Comparison of ENCODE assay signal across 11 cellular contexts in genomic region chrX:7444967-7445366, GRCh38.
A peak's percentile ranks its signal among the peaks of the same experiment; 100 is the strongest.
DNase-seq lines count a peak whose midpoint lies in the region; ATAC-seq and TF ChIP-seq lines count a peak whose summit lies in the region.
"Had no signal": no experiment of that assay in that cellular context is flagged by ENCODE, and none has a peak within 500 bp of the region (broad histone marks: within the 10 kb centered on the region; RNA-seq: fewer than 3 reads in every experiment).

No MANE protein-coding gene starts in this region.

- no peak overlapping the region for H3K27ac Mint-ChIP-seq in activated naive CD8-positive, alpha-beta T cell treated with anti-CD3 and anti-CD28 coated beads, Interleukin-2, amount 50 U/mL, for 24 hours
- no peak overlapping the region for H3K27ac Mint-ChIP-seq in CD14-positive monocyte
- H3K27ac Mint-ChIP-seq: activated CD4-positive, alpha-beta T cell treated with anti-CD3 and anti-CD28 coated beads, Interleukin-2, amount 10 ng/mL, durations not matched to agents 24 days and 14 days had no signal

- no peak overlapping the region for H3K4me3 Mint-ChIP-seq in activated naive CD8-positive, alpha-beta T cell treated with anti-CD3 and anti-CD28 coated beads, Interleukin-2, amount 50 U/mL, for 24 hours
- no peak overlapping the region for H3K4me3 Mint-ChIP-seq in CD14-positive monocyte
- H3K4me3 Mint-ChIP-seq: activated CD4-positive, alpha-beta T cell treated with anti-CD3 and anti-CD28 coated beads, Interleukin-2, amount 10 ng/mL, durations not matched to agents 24 days and 14 days had no signal

- intact Hi-C loops in CD14-positive monocyte (cut with micrococcal nuclease) (no loop called here), sciatic nerve (cut with DNase I) (no loop called here)

- H3K27me3 Mint-ChIP-seq in activated naive CD8-positive, alpha-beta T cell treated with anti-CD3 and anti-CD28 coated beads, Interleukin-2, amount 50 U/mL, for 24 hours, result no peaks in the 10 kb centered on the region
- no peaks in the 10 kb centered on the region for H3K27me3 Mint-ChIP-seq in CD14-positive monocyte (ENCODE audit: low read depth in 3 of 3)
- H3K27me3 Mint-ChIP-seq: activated CD4-positive, alpha-beta T cell treated with anti-CD3 and anti-CD28 coated beads, Interleukin-2, amount 10 ng/mL, durations not matched to agents 24 days and 14 days had no signal

- no peaks in the 10 kb centered on the region for H3K36me3 Mint-ChIP-seq in activated naive CD8-positive, alpha-beta T cell treated with anti-CD3 and anti-CD28 coated beads, Interleukin-2, amount 50 U/mL, for 24 hours (ENCODE audit: low read depth)
- no peaks in the 10 kb centered on the region for H3K36me3 Mint-ChIP-seq in CD14-positive monocyte

- ATAC-seq in GM18861 (IDR thresholded peaks at IDR 0.05; ENCODE audit: unreplicated experiment) (peak; percentile 68), GM21423 (IDR thresholded peaks at IDR 0.05; ENCODE audit: unreplicated experiment) (peak; percentile 98), HG03108 (IDR thresholded peaks at IDR 0.05; ENCODE audit: unreplicated experiment) (peak; percentile 85), GM19455 (IDR thresholded peaks at IDR 0.05; ENCODE audit: unreplicated experiment) (no peak), sciatic nerve (no peak)
- peak; percentile 65 for ATAC-seq in activated naive CD8-positive, alpha-beta T cell treated with anti-CD3 and anti-CD28 coated beads, Interleukin-2, amount 50 U/mL, for 24 hours

- DNase-seq in activated naive CD8-positive, alpha-beta T cell treated with anti-CD3 and anti-CD28 coated beads, Interleukin-2, amount 50 U/mL, for 24 hours, result no peak
- no peak for DNase-seq in mesenteric fat pad (ENCODE audit: low spot score)
- DNase-seq in CD14-positive monocyte (ENCODE audit: low spot score), result no peak
- DNase-seq in sciatic nerve (ENCODE audit: low spot score), result no peak
- DNase-seq: activated CD4-positive, alpha-beta T cell treated with anti-CD3 and anti-CD28 coated beads, Interleukin-2, amount 10 ng/mL, durations not matched to agents 24 days and 14 days; amygdala; NCI-H446 had no signal

- H3K4me1 Mint-ChIP-seq in activated naive CD8-positive, alpha-beta T cell treated with anti-CD3 and anti-CD28 coated beads, Interleukin-2, amount 50 U/mL, for 24 hours, result no peaks in the 10 kb centered on the region
- H3K4me1 Mint-ChIP-seq in CD14-positive monocyte, result peaks cover 4% of the 10 kb centered on the region
- H3K4me1 Mint-ChIP-seq: activated CD4-positive, alpha-beta T cell treated with anti-CD3 and anti-CD28 coated beads, Interleukin-2, amount 10 ng/mL, durations not matched to agents 24 days and 14 days had no signal

- H3K9me3 Mint-ChIP-seq in activated naive CD8-positive, alpha-beta T cell treated with anti-CD3 and anti-CD28 coated beads, Interleukin-2, amount 50 U/mL, for 24 hours, result no peaks in the 10 kb centered on the region
- peaks cover 0 to 7% (median 2%) of the 10 kb centered on the region in 7 donors for H3K9me3 Mint-ChIP-seq in CD14-positive monocyte
- H3K9me3 Mint-ChIP-seq: activated CD4-positive, alpha-beta T cell treated with anti-CD3 and anti-CD28 coated beads, Interleukin-2, amount 10 ng/mL, durations not matched to agents 24 days and 14 days had no signal

- no peak for TF ChIP-seq CTCF in CD14-positive monocyte (IDR thresholded peaks at IDR 0.05)

Comparison
In these comparisons a context has a peak if more than half of its experiments do, and no peak if none do; other contexts are left out.
1. ATAC-seq: peak in GM18861 (single experiment), GM21423 (single experiment), HG03108 (single experiment) and activated naive CD8-positive, alpha-beta T cell treated with anti-CD3 and anti-CD28 coated beads, Interleukin-2, amount 50 U/mL, for 24 hours (single experiment); none in GM19455 (single experiment) and sciatic nerve (single experiment).